Comparison of ENCODE assay signal across 8 cellular contexts in genomic region chr20:10558635-10559187, GRCh38.
DNase-seq lines count a peak whose midpoint lies in the region; ATAC-seq and TF ChIP-seq lines count a peak whose summit lies in the region.

No MANE protein-coding gene starts in this region.

- no peaks in the 10 kb centered on the region for H3K4me1 ChIP-seq in CD8-positive, alpha-beta memory T cell (ENCODE audit: insufficient read depth, low read length)
- peaks cover 15% of the 10 kb centered on the region for H3K4me1 ChIP-seq in IMR-90 (ENCODE audit: control insufficient read depth, insufficient read depth, low read length)

- peak overlapping the region; percentile 87 for H2BK20ac ChIP-seq in IMR-90 (ENCODE audit: low read depth, low read length)

- H2BK15ac ChIP-seq in IMR-90 (ENCODE audit: low read depth, low read length): peak overlapping the region; percentile 92; the same call in 2 of the 3 replicates

- H3K4me1 Mint-ChIP-seq in CD8-positive, alpha-beta memory T cell: peaks cover 14 to 29% (median 21%) of the 10 kb centered on the region in 3 donors
- peaks cover 15% of the 10 kb centered on the region for H3K4me1 Mint-ChIP-seq in Calu3 (ENCODE audit: low read depth, unreplicated experiment)

- peak overlapping the region in 5 of 8 donors; percentile 4 to 41 (median 12) for H3K27ac Mint-ChIP-seq in CD8-positive, alpha-beta memory T cell
- H3K27ac Mint-ChIP-seq in Calu3 (ENCODE audit: unreplicated experiment): no peak overlapping the region

- H3K27me3 Mint-ChIP-seq in CD8-positive, alpha-beta memory T cell: no peaks in the 10 kb centered on the region
- no peaks in the 10 kb centered on the region for H3K27me3 Mint-ChIP-seq in Calu3 (ENCODE audit: unreplicated experiment)

- no peak; the same call in none of the 2 replicates for TF ChIP-seq RAD21 in IMR-90 (IDR thresholded peaks at IDR 0.05; ENCODE audit: low read length)

- peak overlapping the region; percentile 93 for H3K18ac ChIP-seq in IMR-90 (ENCODE audit: low read depth, low read length)

- H3K9me3 Mint-ChIP-seq in CD8-positive, alpha-beta memory T cell: no peaks in the 10 kb centered on the region
- H3K9me3 Mint-ChIP-seq in Calu3 (ENCODE audit: low read depth, unreplicated experiment): no peaks in the 10 kb centered on the region

- H3K36me3 ChIP-seq in CD8-positive, alpha-beta memory T cell (ENCODE audit: insufficient read depth, low read length): no peaks in the 10 kb centered on the region
- H3K36me3 ChIP-seq in IMR-90 (ENCODE audit: control insufficient read depth, insufficient read depth, low read length): no peaks in the 10 kb centered on the region

- H2BK5ac ChIP-seq in IMR-90 (ENCODE audit: low read depth, low read length, poor library complexity, severe bottlenecking): peak overlapping the region; percentile 71

- H3K4me2 ChIP-seq in IMR-90 (ENCODE audit: low read depth, low read length): peak overlapping the region; percentile 88

- no peaks in the 10 kb centered on the region; the same call in 1 of the 2 replicates for H4K20me1 ChIP-seq in IMR-90 (ENCODE audit: insufficient read depth, low read length)

- H3K4ac ChIP-seq in IMR-90 (ENCODE audit: low read depth, low read length): peak overlapping the region; percentile 90

- peak overlapping the region; percentile 91 for H2AK5ac ChIP-seq in IMR-90 (ENCODE audit: low read depth, low read length)

- peak overlapping the region; percentile 29 for H2AK9ac ChIP-seq in IMR-90 (replicated peaks; ENCODE audit: low read depth, low read length, poor library complexity)

- ATAC-seq in GM21423 (IDR thresholded peaks at IDR 0.05; ENCODE audit: unreplicated experiment) (peak; percentile 91), IMR-90 (ENCODE audit: low read depth) (peak; percentile 89)

- H2AFZ ChIP-seq in IMR-90 (replicated peaks; ENCODE audit: low read length, poor library complexity): peak overlapping the region; percentile 25

- TF ChIP-seq POLR2A in IMR-90 (IDR thresholded peaks at IDR 0.05; ENCODE audit: low read depth, low read length): 0 out of 2 replicates have a peak, but pooled peaks have one; percentile 21

- H4K5ac ChIP-seq in IMR-90 (ENCODE audit: low read depth, low read length): peak overlapping the region; percentile 70

- intact Hi-C loops in IMR-90 (cut with micrococcal nuclease) (loop anchor here (1.0 to 10.0 kb wide), 9 partner anchors 46 to 796 kb away; no protein-coding TSS in a partner anchor), Calu3 (cut with micrococcal nuclease; ENCODE audit: unreplicated experiment) (loop anchor here (10.0 kb wide), 1 partner anchor 106 kb away; no protein-coding TSS in a partner anchor)

- POLR2A ChIA-PET in CD8-positive, alpha-beta memory T cell (lab: Charles Lee): no interaction called here
- POLR2A ChIA-PET in IMR-90 (lab: Charles Lee; ENCODE audit: unreplicated experiment): interaction anchor here (0.6 to 1.1 kb wide), 2 partner anchors 113 to 620 kb away, joined by 3 read pairs; no protein-coding TSS in a partner anchor

- H3K23ac ChIP-seq in IMR-90 (ENCODE audit: low read depth, low read length): peak overlapping the region; percentile 73; the same call in 1 of the 2 replicates

- dilution Hi-C loops in IMR-90 (cut with HindIII; ENCODE audit: low sequenced_read_pairs, unreplicated experiment): no loop called here

- H3K56ac ChIP-seq in IMR-90 (ENCODE audit: extremely low read depth, insufficient read depth, low read length): peak overlapping the region; percentile 58

- TF ChIP-seq CTCF in IMR-90 (conservative IDR thresholded peaks at IDR 0.05; ENCODE audit: low read depth, low read length): peak; percentile 28; the same call in 1 of the 2 replicates
- TF ChIP-seq CTCF in Calu3 (IDR thresholded peaks at IDR 0.05; ENCODE audit: unreplicated experiment): no peak

- H3K27me3 ChIP-seq in CD8-positive, alpha-beta memory T cell (ENCODE audit: insufficient read depth, low read length, poor library complexity, severe bottlenecking): no peaks in the 10 kb centered on the region
- H3K27me3 ChIP-seq in IMR-90 (ENCODE audit: control insufficient read depth, insufficient read depth, low read length): no peaks in the 10 kb centered on the region

- peaks cover 3% of the 10 kb centered on the region for H3K9me1 ChIP-seq in IMR-90 (ENCODE audit: insufficient read depth, low read length)

- CTCF ChIA-PET in CD8-positive, alpha-beta memory T cell (lab: Charles Lee): interaction anchor here (1.0 kb wide), 1 partner anchor 19 kb away, joined by 3 read pairs; no protein-coding TSS in a partner anchor
- CTCF ChIA-PET in IMR-90 (lab: Yijun Ruan, JAX): interaction anchor here (0.7 to 1.2 kb wide), 2 partner anchors 113 to 483 kb away, joined by 3 to 6 read pairs; no protein-coding TSS in a partner anchor
- CTCF ChIA-PET in Calu3 (lab: Charles Lee): no interaction called here

- no peaks in the 10 kb centered on the region for H3K9me3 ChIP-seq in CD8-positive, alpha-beta memory T cell (ENCODE audit: low read length)
- no peaks in the 10 kb centered on the region for H3K9me3 ChIP-seq in IMR-90 (ENCODE audit: control insufficient read depth, insufficient read depth, low read length)

- H3K79me1 ChIP-seq in IMR-90 (ENCODE audit: low read depth in 1 of 2, low read length in 2 of 2): peaks cover 4 to 9% of the 10 kb centered on the region in 2 experiments; a peak in 2 of 4 replicates

- H3K9ac ChIP-seq in IMR-90 (ENCODE audit: low read depth, low read length): peak overlapping the region; percentile 43

- peak in 3 of 5 donors; percentile 40 to 61 (median 42) for DNase-seq in CD8-positive, alpha-beta memory T cell
- DNase-seq in IMR-90 (peak; percentile 99), dedifferentiated amniotic fluid mesenchymal stem cell (ENCODE audit: extremely low spot score) (peak; percentile 76), cerebellar nuclear complex (lab: John Stamatoyannopoulos, UW) (no peak), Calu3 (no peak), DMS153 treated with DMSO at 0.1 percent for 48 hours (lab: John Stamatoyannopoulos, UW; ENCODE audit: unreplicated experiment) (no peak)
- DNase-seq in stimulated activated CD4-positive, alpha-beta T cell treated with anti-CD3 and anti-CD28 coated beads, TNF-alpha, amount 100 ng/mL, for 48 hours (ENCODE audit: low read depth in 3 of 3): peak in 2 of 3 donors; percentile 16 to 18

- H3K4me3 Mint-ChIP-seq in CD8-positive, alpha-beta memory T cell: peak overlapping the region in 1 of 7 donors; percentile 5
- no peak overlapping the region for H3K4me3 Mint-ChIP-seq in Calu3 (ENCODE audit: low read depth, unreplicated experiment)

- no peak overlapping the region for H3K27ac ChIP-seq in CD8-positive, alpha-beta memory T cell (ENCODE audit: low read depth, low read length)
- H3K27ac ChIP-seq in IMR-90 (ENCODE audit: insufficient read depth, low read length): peak overlapping the region; percentile 88

- no peak overlapping the region for H3K4me3 ChIP-seq in CD8-positive, alpha-beta memory T cell (ENCODE audit: low read length)
- H3K4me3 ChIP-seq in IMR-90 (ENCODE audit: insufficient read depth, low read depth, low read length): peak overlapping the region; percentile 1; the same call in 1 of the 2 replicates

- peak overlapping the region; percentile 73 for H3K14ac ChIP-seq in IMR-90 (replicated peaks; ENCODE audit: low read depth, low read length)

- BruUV-seq in IMR-90 (replicated peaks; lab: Mats Ljungman, UMichigan) (no TSS peak), Calu3 (replicated peaks; lab: Mats Ljungman, UMichigan) (no TSS peak)

- H2BK120ac ChIP-seq in IMR-90 (ENCODE audit: low read depth, low read length): peak overlapping the region; percentile 96

- peaks cover 9 to 18% (median 12%) of the 10 kb centered on the region in 3 donors for H3K36me3 Mint-ChIP-seq in CD8-positive, alpha-beta memory T cell
- no peaks in the 10 kb centered on the region for H3K36me3 Mint-ChIP-seq in Calu3 (ENCODE audit: insufficient read depth, unreplicated experiment)

- H4K91ac ChIP-seq in IMR-90 (ENCODE audit: insufficient read depth, low read depth, low read length): peak overlapping the region; percentile 80

- WGBS in IMR-90 (ENCODE audit: extremely low coverage in 2 of 2, insufficient read length in 1 of 2), 2 experiments: no CpG with 5 or more reads among the region's 9 CpGs

- in situ Hi-C loops in IMR-90 (cut with MboI; ENCODE audit: low sequenced_read_pairs): no loop called here

- H4K8ac ChIP-seq in IMR-90 (ENCODE audit: low read depth in 2 of 2, low read length in 2 of 2): peak overlapping the region; percentile 46 to 87

TF ChIP-seq in IMR-90, 13 proteins besides CTCF, POLR2A, EP300 and RAD21:
- TF ChIP-seq NFE2L2 (IDR thresholded peaks at IDR 0.05; ENCODE audit: low read depth, low read length) (peak; percentile 45), SMC3 (IDR thresholded peaks at IDR 0.05; ENCODE audit: low read depth, low read length) (peak; percentile 27), MAZ (IDR thresholded peaks at IDR 0.05; ENCODE audit: borderline replicate concordance, low read depth, low read length) (0 out of 2 replicates have a peak, but pooled peaks have one; percentile 21), RCOR1 (IDR thresholded peaks at IDR 0.05; ENCODE audit: insufficient replicate concordance, low read length) (no peak), MAFK (IDR thresholded peaks at IDR 0.05; ENCODE audit: low read depth, low read length) (peak; percentile 50), CEBPB (IDR thresholded peaks at IDR 0.05; ENCODE audit: low read depth, low read length) (peak; percentile 61), FOS (IDR thresholded peaks at IDR 0.05; ENCODE audit: low read depth, low read length) (peak; percentile 75), BHLHE40 (IDR thresholded peaks at IDR 0.05; ENCODE audit: low read depth, low read length) (peak; percentile 51; the same call in 1 of the 2 replicates), MXI1 (IDR thresholded peaks at IDR 0.05; ENCODE audit: borderline replicate concordance, low read depth, low read length) (no peak), USF2 (IDR thresholded peaks at IDR 0.05; ENCODE audit: low read depth, low read length) (no peak)

Comparison
In these comparisons a context has a peak if more than half of its experiments do, and no peak if none do; other contexts are left out.
1. DNase-seq: peak in CD8-positive, alpha-beta memory T cell (3 of 5), IMR-90 (single experiment), dedifferentiated amniotic fluid mesenchymal stem cell (single experiment) and stimulated activated CD4-positive, alpha-beta T cell treated with anti-CD3 and anti-CD28 coated beads, TNF-alpha, amount 100 ng/mL, for 48 hours (2 of 3); none in cerebellar nuclear complex (0 of 2), Calu3 (single experiment) and DMS153 treated with DMSO at 0.1 percent for 48 hours (single experiment).